9 cellular contexts compared by ENCODE assay signal in the genomic region with DNA sequence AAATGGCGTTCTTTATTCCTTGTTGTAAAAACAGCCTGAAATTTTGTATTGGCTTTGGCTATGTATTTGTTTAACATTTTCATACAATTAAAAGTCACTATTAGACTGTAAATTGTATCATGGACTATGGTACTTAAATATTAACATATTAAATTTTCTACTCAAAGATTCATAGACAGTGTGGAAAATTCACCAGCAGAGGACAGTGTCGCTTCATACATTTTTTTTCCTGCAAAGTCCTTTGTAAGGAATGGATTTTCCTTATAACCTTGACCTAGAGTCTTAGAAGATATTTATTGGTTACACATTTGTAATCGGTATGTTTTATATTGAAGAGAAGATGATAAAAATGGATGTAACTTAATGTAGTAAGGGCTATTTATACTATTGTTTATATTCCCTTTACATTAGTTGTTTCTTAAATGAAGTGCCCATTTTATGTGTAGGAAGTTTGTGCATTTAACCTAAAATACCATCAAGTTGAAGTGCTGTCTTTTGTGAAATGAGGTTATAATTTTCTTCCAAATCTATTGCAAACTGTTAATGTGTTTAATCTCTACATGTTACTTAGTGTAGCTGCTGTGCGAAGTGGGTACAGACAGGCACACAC.
DNase-seq lines count a peak whose midpoint lies in the region; ATAC-seq and TF ChIP-seq lines count a peak whose summit lies in the region.
"Had no signal": no experiment of that assay in that cellular context is flagged by ENCODE, and none has a peak within 500 bp of the region (broad histone marks: within the 10 kb centered on the region; RNA-seq: fewer than 3 reads in every experiment).

No MANE protein-coding gene starts in this region.

- CTCF ChIA-PET in activated CD8-positive, alpha-beta memory T cell treated with anti-CD3 and anti-CD28 coated beads, Interleukin-2, amount 10 ng/mL, durations not matched to agents 7 days and 5 days (lab: Charles Lee): interaction anchor here (1.6 kb wide), 1 partner anchor 81 kb away, joined by 4 read pairs; no protein-coding TSS in a partner anchor

- H3K27ac Mint-ChIP-seq in activated CD8-positive, alpha-beta memory T cell treated with anti-CD3 and anti-CD28 coated beads, Interleukin-2, amount 10 ng/mL, durations not matched to agents 7 days and 5 days: no peak overlapping the region
- H3K27ac Mint-ChIP-seq: activated naive CD8-positive, alpha-beta T cell treated with anti-CD3 and anti-CD28 coated beads, Interleukin-2, amount 10 ng/mL, durations not matched to agents 7 days and 5 days had no signal

- TF ChIP-seq CTCF in 22Rv1 (IDR thresholded peaks at IDR 0.05) (peak; percentile 88), GM12873 (IDR thresholded peaks at IDR 0.05; ENCODE audit: insufficient read depth, low read depth, low read length, missing control alignments) (peak; percentile 30), RWPE2 (IDR thresholded peaks at IDR 0.05; ENCODE audit: poor library complexity, severe bottlenecking) (peak; percentile 87)

- H3K36me3 ChIP-seq in RWPE2 (ENCODE audit: low read depth): no peaks in the 10 kb centered on the region

- ATAC-seq in RWPE2 (ENCODE audit: low read depth): no peak
- ATAC-seq in activated CD8-positive, alpha-beta memory T cell treated with anti-CD3 and anti-CD28 coated beads, Interleukin-2, amount 10 ng/mL, durations not matched to agents 7 days and 5 days: no peak
- no peak for ATAC-seq in HG02642 (IDR thresholded peaks at IDR 0.05; ENCODE audit: poor library complexity, unreplicated experiment)

- peaks cover 8% of the 10 kb centered on the region for H3K4me1 Mint-ChIP-seq in activated CD8-positive, alpha-beta memory T cell treated with anti-CD3 and anti-CD28 coated beads, Interleukin-2, amount 10 ng/mL, durations not matched to agents 7 days and 5 days

- no peak overlapping the region for H3K27ac ChIP-seq in 22Rv1
- H3K27ac ChIP-seq in RWPE2 (ENCODE audit: poor library complexity, severe bottlenecking): no peak overlapping the region

- H3K4me3 ChIP-seq in RWPE2 (ENCODE audit: severe bottlenecking): no peak overlapping the region

- DNase-seq in RWPE2 (ENCODE audit: low spot score) (no peak), glomerular visceral epithelial cell (ENCODE audit: extremely low spot score) (peak; percentile 47), H4 (ENCODE audit: low spot score) (no peak), T-helper 2 cell (no peak)
- DNase-seq in activated CD8-positive, alpha-beta memory T cell treated with anti-CD3 and anti-CD28 coated beads, Interleukin-2, amount 10 ng/mL, durations not matched to agents 7 days and 5 days: no peak
- DNase-seq: activated naive CD8-positive, alpha-beta T cell treated with anti-CD3 and anti-CD28 coated beads, Interleukin-2, amount 10 ng/mL, durations not matched to agents 7 days and 5 days had no signal

- H3K4me3 Mint-ChIP-seq in activated CD8-positive, alpha-beta memory T cell treated with anti-CD3 and anti-CD28 coated beads, Interleukin-2, amount 10 ng/mL, durations not matched to agents 7 days and 5 days: no peak overlapping the region
- H3K4me3 Mint-ChIP-seq: activated naive CD8-positive, alpha-beta T cell treated with anti-CD3 and anti-CD28 coated beads, Interleukin-2, amount 10 ng/mL, durations not matched to agents 7 days and 5 days had no signal

- H3K4me1 ChIP-seq in RWPE2 (ENCODE audit: insufficient read depth, poor library complexity, severe bottlenecking): no peaks in the 10 kb centered on the region

- H3K9me3 ChIP-seq in RWPE2 (ENCODE audit: severe bottlenecking): no peaks in the 10 kb centered on the region

- H3K9me3 Mint-ChIP-seq in activated CD8-positive, alpha-beta memory T cell treated with anti-CD3 and anti-CD28 coated beads, Interleukin-2, amount 10 ng/mL, durations not matched to agents 7 days and 5 days (ENCODE audit: low read depth): no peaks in the 10 kb centered on the region
- H3K9me3 Mint-ChIP-seq: activated naive CD8-positive, alpha-beta T cell treated with anti-CD3 and anti-CD28 coated beads, Interleukin-2, amount 10 ng/mL, durations not matched to agents 7 days and 5 days had no signal

- H3K36me3 Mint-ChIP-seq in activated CD8-positive, alpha-beta memory T cell treated with anti-CD3 and anti-CD28 coated beads, Interleukin-2, amount 10 ng/mL, durations not matched to agents 7 days and 5 days: no peaks in the 10 kb centered on the region

- H3K27me3 Mint-ChIP-seq in activated CD8-positive, alpha-beta memory T cell treated with anti-CD3 and anti-CD28 coated beads, Interleukin-2, amount 10 ng/mL, durations not matched to agents 7 days and 5 days: no peaks in the 10 kb centered on the region
- H3K27me3 Mint-ChIP-seq: activated naive CD8-positive, alpha-beta T cell treated with anti-CD3 and anti-CD28 coated beads, Interleukin-2, amount 10 ng/mL, durations not matched to agents 7 days and 5 days had no signal

- no peaks in the 10 kb centered on the region for H3K27me3 ChIP-seq in RWPE2 (ENCODE audit: insufficient read depth, poor library complexity, severe bottlenecking)

Comparison
In these comparisons a context has a peak if more than half of its experiments do, and no peak if none do; other contexts are left out.
1. CTCF ChIP-seq: peak in every context shown above with its lines; median percentile 88 in 22Rv1; 87 in RWPE2; 30 in GM12873.